Comparison of ENCODE assay signal across 2 cellular contexts in the genomic region with DNA sequence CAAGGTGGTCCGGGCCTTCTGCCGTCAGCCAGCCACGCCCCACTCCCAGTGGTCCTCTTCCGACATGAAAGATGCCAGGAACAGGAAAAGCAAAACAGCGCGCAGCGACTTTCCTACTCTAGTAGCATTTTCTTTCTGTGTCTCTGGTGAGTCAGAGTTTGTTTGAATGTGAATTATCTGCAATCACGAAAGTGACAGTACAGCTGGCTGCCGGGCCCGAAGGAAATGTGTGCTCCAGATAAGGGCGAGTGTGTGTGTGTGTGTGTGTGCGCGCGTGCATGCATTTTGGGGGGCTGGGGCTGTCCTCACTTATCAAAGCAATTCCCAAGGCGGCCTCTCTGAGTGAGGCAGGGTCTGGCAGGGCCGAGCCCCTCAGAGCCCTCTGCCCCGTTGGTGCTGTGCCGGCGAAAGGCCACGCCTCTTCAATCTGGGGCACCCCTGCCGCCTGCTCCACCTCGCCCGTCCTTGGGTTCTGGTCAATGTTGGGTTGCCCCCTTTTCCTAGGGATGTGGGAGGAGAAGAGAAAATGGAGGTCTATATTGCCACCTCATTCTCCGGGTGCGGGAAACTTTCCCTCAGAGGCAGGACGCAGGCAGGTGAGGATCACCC.
TF ChIP-seq lines count a peak whose summit lies in the region.

No MANE protein-coding gene starts in this region.

TF ChIP-seq in GM23338, 12 proteins besides CTCF, POLR2A, EP300 and RAD21 (continued from another document):
- TF ChIP-seq REST (IDR thresholded peaks at IDR 0.05; ENCODE audit: unreplicated experiment) = no peak
- no peak for TF ChIP-seq ZNF114 (CRISPR knock-in tag; IDR thresholded peaks at IDR 0.05)

TF ChIP-seq in K562, 482 proteins besides CTCF, POLR2A, EP300 and RAD21 (continued from another document and continues in another):
- TF ChIP-seq ZNF609 (CRISPR knock-in tag; IDR thresholded peaks at IDR 0.05; ENCODE audit: borderline replicate concordance) = no peak
- TF ChIP-seq, protein P1, sequence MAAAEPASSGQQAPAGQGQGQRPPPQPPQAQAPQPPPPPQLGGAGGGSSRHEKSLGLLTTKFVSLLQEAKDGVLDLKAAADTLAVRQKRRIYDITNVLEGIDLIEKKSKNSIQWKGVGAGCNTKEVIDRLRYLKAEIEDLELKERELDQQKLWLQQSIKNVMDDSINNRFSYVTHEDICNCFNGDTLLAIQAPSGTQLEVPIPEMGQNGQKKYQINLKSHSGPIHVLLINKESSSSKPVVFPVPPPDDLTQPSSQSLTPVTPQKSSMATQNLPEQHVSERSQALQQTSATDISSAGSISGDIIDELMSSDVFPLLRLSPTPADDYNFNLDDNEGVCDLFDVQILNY (CRISPR knock-in tag; IDR thresholded peaks at IDR 0.05) = no peak
- TF ChIP-seq ILF3 (IDR thresholded peaks at IDR 0.05; ENCODE audit: borderline replicate concordance) = no peak
- TF ChIP-seq ZNF717 (CRISPR knock-in tag; IDR thresholded peaks at IDR 0.05) = no peak
- TF ChIP-seq CBFA2T2 (conservative IDR thresholded peaks at IDR 0.05) = peak; percentile 71
- no peak for TF ChIP-seq HDGF (IDR thresholded peaks at IDR 0.05)
- TF ChIP-seq ZNF3 (CRISPR knock-in tag; IDR thresholded peaks at IDR 0.05) = no peak
- TF ChIP-seq USF1 (CRISPR knock-in tag; IDR thresholded peaks at IDR 0.05) = no peak
- TF ChIP-seq FOXA1 (IDR thresholded peaks at IDR 0.05; ENCODE audit: borderline replicate concordance) = no peak
- TF ChIP-seq ZNF639 (CRISPR knock-in tag; conservative IDR thresholded peaks at IDR 0.05 in 1 of 2, IDR thresholded peaks at IDR 0.05 in 1 of 2) = no peak
- no peak for TF ChIP-seq FIP1L1 (IDR thresholded peaks at IDR 0.05; ENCODE audit: low read depth, low read length, poor library complexity, severe bottlenecking)
- TF ChIP-seq, protein P2, sequence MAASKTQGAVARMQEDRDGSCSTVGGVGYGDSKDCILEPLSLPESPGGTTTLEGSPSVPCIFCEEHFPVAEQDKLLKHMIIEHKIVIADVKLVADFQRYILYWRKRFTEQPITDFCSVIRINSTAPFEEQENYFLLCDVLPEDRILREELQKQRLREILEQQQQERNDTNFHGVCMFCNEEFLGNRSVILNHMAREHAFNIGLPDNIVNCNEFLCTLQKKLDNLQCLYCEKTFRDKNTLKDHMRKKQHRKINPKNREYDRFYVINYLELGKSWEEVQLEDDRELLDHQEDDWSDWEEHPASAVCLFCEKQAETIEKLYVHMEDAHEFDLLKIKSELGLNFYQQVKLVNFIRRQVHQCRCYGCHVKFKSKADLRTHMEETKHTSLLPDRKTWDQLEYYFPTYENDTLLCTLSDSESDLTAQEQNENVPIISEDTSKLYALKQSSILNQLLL (CRISPR knock-in tag; IDR thresholded peaks at IDR 0.05; ENCODE audit: borderline replicate concordance) = no peak
- TF ChIP-seq U2AF2 (optimal IDR thresholded peaks at IDR 0.05; ENCODE audit: low read depth, low read length) = no peak
- TF ChIP-seq EGR1 (conservative IDR thresholded peaks at IDR 0.05) = no peak
- TF ChIP-seq, protein P3, sequence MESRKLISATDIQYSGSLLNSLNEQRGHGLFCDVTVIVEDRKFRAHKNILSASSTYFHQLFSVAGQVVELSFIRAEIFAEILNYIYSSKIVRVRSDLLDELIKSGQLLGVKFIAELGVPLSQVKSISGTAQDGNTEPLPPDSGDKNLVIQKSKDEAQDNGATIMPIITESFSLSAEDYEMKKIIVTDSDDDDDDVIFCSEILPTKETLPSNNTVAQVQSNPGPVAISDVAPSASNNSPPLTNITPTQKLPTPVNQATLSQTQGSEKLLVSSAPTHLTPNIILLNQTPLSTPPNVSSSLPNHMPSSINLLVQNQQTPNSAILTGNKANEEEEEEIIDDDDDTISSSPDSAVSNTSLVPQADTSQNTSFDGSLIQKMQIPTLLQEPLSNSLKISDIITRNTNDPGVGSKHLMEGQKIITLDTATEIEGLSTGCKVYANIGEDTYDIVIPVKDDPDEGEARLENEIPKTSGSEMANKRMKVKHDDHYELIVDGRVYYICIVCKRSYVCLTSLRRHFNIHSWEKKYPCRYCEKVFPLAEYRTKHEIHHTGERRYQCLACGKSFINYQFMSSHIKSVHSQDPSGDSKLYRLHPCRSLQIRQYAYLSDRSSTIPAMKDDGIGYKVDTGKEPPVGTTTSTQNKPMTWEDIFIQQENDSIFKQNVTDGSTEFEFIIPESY (CRISPR knock-in tag; IDR thresholded peaks at IDR 0.05) = no peak
- TF ChIP-seq, protein P4, sequence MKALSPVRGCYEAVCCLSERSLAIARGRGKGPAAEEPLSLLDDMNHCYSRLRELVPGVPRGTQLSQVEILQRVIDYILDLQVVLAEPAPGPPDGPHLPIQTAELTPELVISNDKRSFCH (CRISPR knock-in tag; IDR thresholded peaks at IDR 0.05) = no peak
- TF ChIP-seq, protein P4 (tag; IDR thresholded peaks at IDR 0.05) = no peak
- TF ChIP-seq RBM17 (IDR thresholded peaks at IDR 0.05; ENCODE audit: borderline replicate concordance, low read depth, low read length) = no peak
- TF ChIP-seq, protein P5, sequence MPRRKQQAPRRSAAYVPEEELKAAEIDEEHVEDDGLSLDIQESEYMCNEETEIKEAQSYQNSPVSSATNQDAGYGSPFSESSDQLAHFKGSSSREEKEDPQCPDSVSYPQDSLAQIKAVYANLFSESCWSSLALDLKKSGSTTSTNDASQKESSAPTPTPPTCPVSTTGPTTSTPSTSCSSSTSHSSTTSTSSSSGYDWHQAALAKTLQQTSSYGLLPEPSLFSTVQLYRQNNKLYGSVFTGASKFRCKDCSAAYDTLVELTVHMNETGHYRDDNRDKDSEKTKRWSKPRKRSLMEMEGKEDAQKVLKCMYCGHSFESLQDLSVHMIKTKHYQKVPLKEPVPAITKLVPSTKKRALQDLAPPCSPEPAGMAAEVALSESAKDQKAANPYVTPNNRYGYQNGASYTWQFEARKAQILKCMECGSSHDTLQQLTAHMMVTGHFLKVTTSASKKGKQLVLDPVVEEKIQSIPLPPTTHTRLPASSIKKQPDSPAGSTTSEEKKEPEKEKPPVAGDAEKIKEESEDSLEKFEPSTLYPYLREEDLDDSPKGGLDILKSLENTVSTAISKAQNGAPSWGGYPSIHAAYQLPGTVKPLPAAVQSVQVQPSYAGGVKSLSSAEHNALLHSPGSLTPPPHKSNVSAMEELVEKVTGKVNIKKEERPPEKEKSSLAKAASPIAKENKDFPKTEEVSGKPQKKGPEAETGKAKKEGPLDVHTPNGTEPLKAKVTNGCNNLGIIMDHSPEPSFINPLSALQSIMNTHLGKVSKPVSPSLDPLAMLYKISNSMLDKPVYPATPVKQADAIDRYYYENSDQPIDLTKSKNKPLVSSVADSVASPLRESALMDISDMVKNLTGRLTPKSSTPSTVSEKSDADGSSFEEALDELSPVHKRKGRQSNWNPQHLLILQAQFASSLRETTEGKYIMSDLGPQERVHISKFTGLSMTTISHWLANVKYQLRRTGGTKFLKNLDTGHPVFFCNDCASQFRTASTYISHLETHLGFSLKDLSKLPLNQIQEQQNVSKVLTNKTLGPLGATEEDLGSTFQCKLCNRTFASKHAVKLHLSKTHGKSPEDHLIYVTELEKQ (CRISPR knock-in tag; IDR thresholded peaks at IDR 0.05) = no peak
- TF ChIP-seq KLF10 (CRISPR knock-in tag; IDR thresholded peaks at IDR 0.05) = no peak
- peak; percentile 38; the same call in 1 of the 2 replicates for TF ChIP-seq TEAD4 (IDR thresholded peaks at IDR 0.05; ENCODE audit: low read length)
- TF ChIP-seq TEAD4 (CRISPR knock-in tag; IDR thresholded peaks at IDR 0.05; ENCODE audit: borderline replicate concordance) = no peak
- no peak for TF ChIP-seq KLF6 (CRISPR knock-in tag; IDR thresholded peaks at IDR 0.05; ENCODE audit: borderline replicate concordance)
- no peak for TF ChIP-seq STAG1 (CRISPR knock-in tag; IDR thresholded peaks at IDR 0.05; ENCODE audit: borderline replicate concordance)
- TF ChIP-seq IRF9 (tag; IDR thresholded peaks at IDR 0.05) = no peak
- peak; percentile 44; the same call in 1 of the 2 replicates for TF ChIP-seq NCOR1 (IDR thresholded peaks at IDR 0.05)
- TF ChIP-seq SNRNP70 (optimal IDR thresholded peaks at IDR 0.05; ENCODE audit: low read depth, low read length) = no peak
- TF ChIP-seq ZBTB17 (CRISPR knock-in tag; IDR thresholded peaks at IDR 0.05) = no peak
- TF ChIP-seq HDAC8 (tag; IDR thresholded peaks at IDR 0.05) = no peak
- TF ChIP-seq JUND (IDR thresholded peaks at IDR 0.05; ENCODE audit: borderline replicate concordance, low read depth, low read length) = peak; percentile 22; the same call in 1 of the 2 replicates
- TF ChIP-seq JUND (tag; IDR thresholded peaks at IDR 0.05; ENCODE audit: borderline replicate concordance, low read depth, low read length) = no peak; the same call in 2 of the 3 replicates
- TF ChIP-seq ZNF354B (CRISPR knock-in tag; IDR thresholded peaks at IDR 0.05) = no peak
- TF ChIP-seq, protein P6, sequence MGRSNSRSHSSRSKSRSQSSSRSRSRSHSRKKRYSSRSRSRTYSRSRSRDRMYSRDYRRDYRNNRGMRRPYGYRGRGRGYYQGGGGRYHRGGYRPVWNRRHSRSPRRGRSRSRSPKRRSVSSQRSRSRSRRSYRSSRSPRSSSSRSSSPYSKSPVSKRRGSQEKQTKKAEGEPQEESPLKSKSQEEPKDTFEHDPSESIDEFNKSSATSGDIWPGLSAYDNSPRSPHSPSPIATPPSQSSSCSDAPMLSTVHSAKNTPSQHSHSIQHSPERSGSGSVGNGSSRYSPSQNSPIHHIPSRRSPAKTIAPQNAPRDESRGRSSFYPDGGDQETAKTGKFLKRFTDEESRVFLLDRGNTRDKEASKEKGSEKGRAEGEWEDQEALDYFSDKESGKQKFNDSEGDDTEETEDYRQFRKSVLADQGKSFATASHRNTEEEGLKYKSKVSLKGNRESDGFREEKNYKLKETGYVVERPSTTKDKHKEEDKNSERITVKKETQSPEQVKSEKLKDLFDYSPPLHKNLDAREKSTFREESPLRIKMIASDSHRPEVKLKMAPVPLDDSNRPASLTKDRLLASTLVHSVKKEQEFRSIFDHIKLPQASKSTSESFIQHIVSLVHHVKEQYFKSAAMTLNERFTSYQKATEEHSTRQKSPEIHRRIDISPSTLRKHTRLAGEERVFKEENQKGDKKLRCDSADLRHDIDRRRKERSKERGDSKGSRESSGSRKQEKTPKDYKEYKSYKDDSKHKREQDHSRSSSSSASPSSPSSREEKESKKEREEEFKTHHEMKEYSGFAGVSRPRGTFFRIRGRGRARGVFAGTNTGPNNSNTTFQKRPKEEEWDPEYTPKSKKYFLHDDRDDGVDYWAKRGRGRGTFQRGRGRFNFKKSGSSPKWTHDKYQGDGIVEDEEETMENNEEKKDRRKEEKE (IDR thresholded peaks at IDR 0.05; ENCODE audit: borderline replicate concordance in 1 of 2, control insufficient read depth in 1 of 2, low read depth in 2 of 2, low read length in 1 of 2) = no peak
- peak; percentile 27; the same call in 1 of the 2 replicates for TF ChIP-seq NFIC (IDR thresholded peaks at IDR 0.05)
- no peak for TF ChIP-seq HNRNPUL1 (IDR thresholded peaks at IDR 0.05; ENCODE audit: low read length)
- TF ChIP-seq RFX7 (CRISPR knock-in tag; IDR thresholded peaks at IDR 0.05) = no peak
